Comparison of ENCODE assay signal across 8 cellular contexts in the genomic region with DNA sequence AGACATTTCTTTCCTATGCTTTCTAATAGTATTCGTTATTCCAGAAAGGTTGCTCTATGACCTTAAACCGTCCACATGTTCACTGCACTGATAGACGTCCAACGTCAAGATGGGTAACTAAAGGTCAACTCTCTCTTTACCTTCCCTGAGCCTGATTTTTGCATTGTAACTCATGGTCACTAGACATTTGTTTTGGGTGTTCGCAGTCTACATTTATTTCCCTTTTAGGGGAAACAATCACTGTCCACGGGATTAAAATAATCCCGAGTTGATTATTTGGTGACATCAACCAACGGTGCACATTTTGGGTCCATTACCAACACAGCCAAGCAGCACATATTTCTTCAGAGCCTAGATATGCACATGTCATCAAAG. TPM values are rescaled to one million over a fixed set of nuclear protein-coding genes. Genes with fewer than 3 reads are reported as not detected.
DNase-seq lines count a peak whose midpoint lies in the region; ATAC-seq and TF ChIP-seq lines count a peak whose summit lies in the region.

No MANE protein-coding gene starts in this region.

- H3K4me1 Mint-ChIP-seq in activated CD8-positive, alpha-beta T cell treated with anti-CD3 and anti-CD28 coated beads for 36 hours (ENCODE audit: low read depth): peaks cover 33% of the 10 kb centered on the region

- no peaks in the 10 kb centered on the region for H3K9me3 Mint-ChIP-seq in activated CD8-positive, alpha-beta T cell treated with anti-CD3 and anti-CD28 coated beads for 36 hours

- peaks cover 17% of the 10 kb centered on the region for H3K36me3 Mint-ChIP-seq in activated CD8-positive, alpha-beta T cell treated with anti-CD3 and anti-CD28 coated beads for 36 hours (ENCODE audit: low read depth)

- peaks cover 22% of the 10 kb centered on the region for H3K4me1 ChIP-seq in stomach smooth muscle (ENCODE audit: control insufficient read depth, insufficient read depth, low read length)

- ATAC-seq in GM21515 (IDR thresholded peaks at IDR 0.05; ENCODE audit: unreplicated experiment) (peak; percentile 17), GM18505 (IDR thresholded peaks at IDR 0.05; ENCODE audit: unreplicated experiment) (no peak)
- peak; percentile 18 for ATAC-seq in activated CD8-positive, alpha-beta T cell treated with anti-CD3 and anti-CD28 coated beads for 36 hours

- intact Hi-C loops in activated CD8-positive, alpha-beta T cell treated with anti-CD3 and anti-CD28 coated beads for 36 hours (cut with micrococcal nuclease): no loop called here
- intact Hi-C loops in posterior vena cava (cut with DNase I): loop anchor here in 1 of 2 donors (10.0 kb wide), 1 partner anchor 54 kb away; a partner anchor contains a TSS

- CTCF ChIA-PET in activated CD8-positive, alpha-beta T cell treated with anti-CD3 and anti-CD28 coated beads for 36 hours (lab: Charles Lee): interaction anchor here (0.9 kb wide), 1 partner anchor 32 kb away, joined by 3 read pairs; no protein-coding TSS in a partner anchor

- no peaks in the 10 kb centered on the region for H3K27me3 ChIP-seq in stomach smooth muscle (ENCODE audit: control insufficient read depth in 1 of 2, insufficient read depth in 2 of 2, low read length in 2 of 2)

- no peak for TF ChIP-seq CTCF in 22Rv1 (IDR thresholded peaks at IDR 0.05)
- TF ChIP-seq CTCF in activated CD8-positive, alpha-beta T cell treated with anti-CD3 and anti-CD28 coated beads for 36 hours (IDR thresholded peaks at IDR 0.05): no peak

- TF ChIP-seq POLR2A in GM18505 (IDR thresholded peaks at IDR 0.05; ENCODE audit: borderline replicate concordance, extremely low read depth, insufficient read depth, insufficient read length): no peak

- H3K9me3 ChIP-seq in iPS-18c (ENCODE audit: control insufficient read depth, insufficient read depth, low read length): no peaks in the 10 kb centered on the region
- no peaks in the 10 kb centered on the region for H3K9me3 ChIP-seq in stomach smooth muscle (ENCODE audit: control insufficient read depth in 2 of 2, low read length in 2 of 2)

- H3K27ac ChIP-seq in 22Rv1 (peak overlapping the region; percentile 80), stomach smooth muscle (ENCODE audit: low read length) (peak overlapping the region; percentile 81)

- POLR2A ChIA-PET in activated CD8-positive, alpha-beta T cell treated with anti-CD3 and anti-CD28 coated beads for 36 hours (lab: Charles Lee): interaction anchor here (0.6 to 2.3 kb wide), 6 partner anchors 8 to 1320 kb away, joined by 3 to 12 read pairs (median 4); no protein-coding TSS in a partner anchor

- H3K4me3 ChIP-seq in iPS-18c (ENCODE audit: insufficient read depth, low read depth, low read length) (peak overlapping the region; percentile 86), stomach smooth muscle (ENCODE audit: low read length in 2 of 2) (peak overlapping the region; percentile 70 to 92)

- H3K9ac ChIP-seq in stomach smooth muscle (ENCODE audit: low read length in 2 of 2): peak overlapping the region; percentile 66 to 81

- H3K27me3 Mint-ChIP-seq in activated CD8-positive, alpha-beta T cell treated with anti-CD3 and anti-CD28 coated beads for 36 hours: no peaks in the 10 kb centered on the region

- no peaks in the 10 kb centered on the region for H3K36me3 ChIP-seq in stomach smooth muscle (ENCODE audit: control insufficient read depth in 2 of 2, insufficient read depth in 2 of 2, low read length in 2 of 2)

- H3K27ac Mint-ChIP-seq in activated CD8-positive, alpha-beta T cell treated with anti-CD3 and anti-CD28 coated beads for 36 hours: peak overlapping the region; percentile 92

- H3K4me3 Mint-ChIP-seq in activated CD8-positive, alpha-beta T cell treated with anti-CD3 and anti-CD28 coated beads for 36 hours: peak overlapping the region; percentile 81

- no peak for DNase-seq in activated CD8-positive, alpha-beta T cell treated with anti-CD3 and anti-CD28 coated beads for 36 hours
- DNase-seq in posterior vena cava (ENCODE audit: low spot score) (no peak), RPMI8226 (no peak)

RNA-seq across cellular contexts. Expression of a gene that starts 0.5 kb away (rescaled TPM):
- total RNA-seq in activated CD8-positive, alpha-beta T cell treated with anti-CD3 and anti-CD28 coated beads for 36 hours: 10 to 100 TPM; 50.3 to 50.7 TPM
- 10 to 100 TPM; 52.6 to 91.5 TPM for total RNA-seq in posterior vena cava

RNA-seq across cellular contexts. Expression of a gene that starts 57.8 kb away (rescaled TPM):
- total RNA-seq in activated CD8-positive, alpha-beta T cell treated with anti-CD3 and anti-CD28 coated beads for 36 hours: 1 to 10 TPM; 2.5 to 3.1 TPM
- 10 to 100 TPM; 12.2 to 13.2 TPM for total RNA-seq in posterior vena cava
